ENCODE assay signal across 3 cellular contexts in the genomic region with DNA sequence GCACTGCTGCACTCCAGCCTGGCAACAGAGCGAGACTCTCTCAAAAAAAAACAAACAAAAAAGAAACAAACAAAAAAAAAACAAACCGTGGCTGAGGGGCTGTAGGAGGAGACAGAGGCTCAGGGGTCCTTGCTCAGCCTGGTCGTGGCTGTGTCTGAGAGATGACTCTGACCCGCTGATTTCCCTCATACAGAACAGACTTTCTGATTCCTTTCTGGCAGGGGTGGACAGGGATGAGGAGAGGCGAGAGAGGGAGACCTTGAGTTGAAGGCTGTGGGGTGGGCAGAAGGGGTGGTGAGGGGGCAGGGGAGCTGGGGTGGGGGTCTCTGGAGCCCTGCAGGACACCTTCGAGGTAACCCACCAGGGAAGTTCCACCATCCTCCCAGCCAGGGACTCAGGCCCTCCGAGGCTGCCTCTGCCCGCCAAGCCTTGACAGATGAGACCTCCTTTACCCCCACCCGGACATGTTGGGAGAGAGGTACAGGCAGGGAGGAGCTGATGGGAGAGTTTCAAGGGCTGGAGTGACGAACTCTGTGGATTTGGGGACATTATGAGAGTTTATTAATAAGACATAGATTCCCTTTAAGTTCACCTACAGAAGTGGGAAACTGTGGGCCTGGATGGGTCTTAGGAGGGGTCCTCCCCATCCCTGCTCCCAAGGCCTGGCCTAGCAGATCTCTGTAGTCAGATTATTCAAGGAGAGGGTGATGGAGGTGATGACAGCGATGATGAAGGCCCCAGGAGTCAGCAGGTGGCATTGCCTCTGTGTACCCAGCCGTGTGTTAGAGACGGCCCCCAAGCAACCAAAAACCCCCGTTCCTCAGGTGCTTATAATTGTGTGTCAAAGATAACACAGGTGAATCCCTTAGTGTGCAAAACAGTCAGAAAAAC.
TF ChIP-seq lines count a peak whose summit lies in the region.

No MANE protein-coding gene starts in this region.

TF ChIP-seq in SK-N-SH treated with all-trans-retinoic acid at 6 μM for 48 hours, 23 proteins besides CTCF, POLR2A, EP300 and RAD21:
- TF ChIP-seq ZNF70 (CRISPR knock-in tag; IDR thresholded peaks at IDR 0.05) (peak; percentile 60), GLIS3 (CRISPR knock-in tag; IDR thresholded peaks at IDR 0.05) (no peak)

TF ChIP-seq in SK-N-SH, 30 proteins besides CTCF, POLR2A, EP300 and RAD21:
- TF ChIP-seq, protein P1, sequence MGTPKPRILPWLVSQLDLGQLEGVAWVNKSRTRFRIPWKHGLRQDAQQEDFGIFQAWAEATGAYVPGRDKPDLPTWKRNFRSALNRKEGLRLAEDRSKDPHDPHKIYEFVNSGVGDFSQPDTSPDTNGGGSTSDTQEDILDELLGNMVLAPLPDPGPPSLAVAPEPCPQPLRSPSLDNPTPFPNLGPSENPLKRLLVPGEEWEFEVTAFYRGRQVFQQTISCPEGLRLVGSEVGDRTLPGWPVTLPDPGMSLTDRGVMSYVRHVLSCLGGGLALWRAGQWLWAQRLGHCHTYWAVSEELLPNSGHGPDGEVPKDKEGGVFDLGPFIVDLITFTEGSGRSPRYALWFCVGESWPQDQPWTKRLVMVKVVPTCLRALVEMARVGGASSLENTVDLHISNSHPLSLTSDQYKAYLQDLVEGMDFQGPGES (IDR thresholded peaks at IDR 0.05; ENCODE audit: low read depth, low read length), result no peak

TF ChIP-seq in H1, 55 proteins besides CTCF, POLR2A, EP300 and RAD21:
- TF ChIP-seq JUND (IDR thresholded peaks at IDR 0.05; ENCODE audit: low read length), result no peak
- TF ChIP-seq CEBPB (IDR thresholded peaks at IDR 0.05; ENCODE audit: low read depth, low read length), result no peak
- TF ChIP-seq EGR1 (IDR thresholded peaks at IDR 0.05; ENCODE audit: borderline replicate concordance, low read depth, low read length), result no peak
- no peak for TF ChIP-seq SP1 (IDR thresholded peaks at IDR 0.05; ENCODE audit: low read depth, low read length)
- no peak for TF ChIP-seq TEAD4 (IDR thresholded peaks at IDR 0.05; ENCODE audit: low read depth, low read length)
- TF ChIP-seq CTBP2 (IDR thresholded peaks at IDR 0.05; ENCODE audit: borderline replicate concordance, insufficient read depth, insufficient read length, low read length), result no peak
- no peak for TF ChIP-seq SIN3A (conservative IDR thresholded peaks at IDR 0.05 in 1 of 2, IDR thresholded peaks at IDR 0.05 in 1 of 2; ENCODE audit: low read depth in 1 of 2, low read length in 2 of 2)
- TF ChIP-seq RXRA (IDR thresholded peaks at IDR 0.05; ENCODE audit: insufficient read depth, low read depth, low read length), result no peak
- TF ChIP-seq KDM5A (IDR thresholded peaks at IDR 0.05; ENCODE audit: low read length), result no peak
- no peak for TF ChIP-seq CHD2 (IDR thresholded peaks at IDR 0.05; ENCODE audit: low read length)
- TF ChIP-seq EZH2 (IDR thresholded peaks at IDR 0.05; ENCODE audit: low read depth, low read length, severe bottlenecking), result no peak
TF ChIP-seq in H1: peak in this region for 0.
